In genomic region chr3:192710366-192710765, GRCh38 we compare ENCODE assay signal across 6 cellular contexts. TPM values are rescaled to one million over a fixed set of nuclear protein-coding genes. Genes with fewer than 3 reads are reported as not detected.
"Had no signal": no experiment of that assay in that cellular context is flagged by ENCODE, and none has a peak within 500 bp of the region (broad histone marks: within the 10 kb centered on the region; RNA-seq: fewer than 3 reads in every experiment).

No MANE protein-coding gene starts in this region.

- H3K27ac ChIP-seq: HL-60 had no signal

- FAIRE-seq: HTR-8/SVneo, K562 had no signal

- H3K4me3 ChIP-seq: K562 had no signal

- ATAC-seq: K562 had no signal

- DNase-seq: KBM-7, KG1 had no signal

RNA-seq across cellular contexts. Expression of gene FGF12, which starts 17.0 kb away (rescaled TPM):
- total RNA-seq: HT-29, K562 had no signal
- polyA plus RNA-seq: K562 had no signal
